ENCODE assay signal across 1 cellular context in the genomic region with DNA sequence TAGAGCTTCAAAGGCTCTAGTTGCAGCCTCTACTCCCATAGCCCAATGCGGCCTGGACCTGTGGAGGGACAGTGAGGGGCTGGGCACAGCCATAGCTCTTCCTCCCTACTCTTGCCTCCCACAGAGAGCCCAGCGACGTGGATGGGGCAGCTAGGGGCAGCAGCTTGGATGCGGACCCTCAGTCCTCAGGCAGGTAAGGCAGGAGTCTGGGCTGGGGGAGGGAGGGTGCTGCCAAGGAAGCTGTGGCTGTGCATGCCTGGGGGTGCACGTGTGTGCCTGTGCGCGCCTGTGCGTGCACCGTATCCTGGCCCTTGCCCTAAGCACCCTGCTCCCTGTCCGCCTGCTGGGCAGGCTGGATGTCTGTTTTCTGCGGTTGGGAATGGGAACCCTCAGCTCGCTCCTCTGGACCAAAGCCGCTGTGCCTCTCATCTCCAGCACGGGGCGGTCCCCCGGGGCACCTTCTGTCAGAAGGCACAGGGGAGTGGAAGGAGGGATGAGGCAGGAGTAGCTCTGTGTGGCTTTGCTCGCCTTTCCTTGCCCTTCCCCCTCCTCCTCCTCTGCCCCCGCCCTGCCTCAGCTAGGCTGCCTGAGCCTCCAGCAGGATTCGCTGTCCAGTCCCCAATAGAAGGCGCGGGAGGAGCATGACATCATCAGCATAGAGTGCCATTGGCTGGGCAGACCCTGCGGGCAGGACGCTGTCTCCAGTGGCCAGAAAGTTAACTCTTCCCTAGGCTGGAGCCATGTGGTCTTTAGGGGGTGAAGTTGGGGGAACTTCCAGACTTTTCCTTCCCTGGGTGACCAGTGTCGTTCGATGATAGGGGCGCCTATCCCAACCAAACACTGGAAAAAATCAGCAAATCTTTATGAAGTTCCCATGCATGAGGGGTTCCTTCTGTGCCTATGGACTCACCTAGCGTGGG.
TF ChIP-seq lines count a peak whose summit lies in the region.

No MANE protein-coding gene starts in this region.

TF ChIP-seq in K562, 482 proteins besides CTCF, POLR2A, EP300 and RAD21 (continues in another document):
- TF ChIP-seq NFYB (IDR thresholded peaks at IDR 0.05; ENCODE audit: extremely low read depth, insufficient read length) (peak; percentile 68), CREB1 (IDR thresholded peaks at IDR 0.05) (peak; percentile 53), CREB1 (CRISPR knock-in tag; IDR thresholded peaks at IDR 0.05) (peak; percentile 56; the same call in 1 of the 2 replicates), POLR2G (IDR thresholded peaks at IDR 0.05; ENCODE audit: low read depth, low read length) (peak; percentile 59), STAG1 (CRISPR knock-in tag; IDR thresholded peaks at IDR 0.05; ENCODE audit: borderline replicate concordance) (no peak), MTA3 (IDR thresholded peaks at IDR 0.05; ENCODE audit: borderline replicate concordance) (no peak; the same call in 1 of the 2 replicates), EP400 (IDR thresholded peaks at IDR 0.05) (peak; percentile 85), FOXA1 (IDR thresholded peaks at IDR 0.05; ENCODE audit: borderline replicate concordance) (no peak), ZFX (CRISPR knock-in tag; IDR thresholded peaks at IDR 0.05) (peak; percentile 6; the same call in 1 of the 2 replicates), ARNT (IDR thresholded peaks at IDR 0.05) (0 out of 4 replicates have a peak, but pooled peaks of 1 of the 2 experiments have one; percentile 12), NRF1 (conservative IDR thresholded peaks at IDR 0.05 in 1 of 2, IDR thresholded peaks at IDR 0.05 in 1 of 2) (peak; percentile 74 to 78), ZC3H4 (CRISPR knock-in tag; IDR thresholded peaks at IDR 0.05; ENCODE audit: borderline replicate concordance) (peak; percentile 54; the same call in 1 of the 2 replicates), ESRRA (IDR thresholded peaks at IDR 0.05; ENCODE audit: borderline replicate concordance, low read depth) (peak; percentile 27; the same call in 1 of the 2 replicates), CEBPB (tag; IDR thresholded peaks at IDR 0.05) (no peak), NFRKB (IDR thresholded peaks at IDR 0.05; ENCODE audit: low read depth) (peak; percentile 50; the same call in 1 of the 2 replicates), ZBTB17 (CRISPR knock-in tag; IDR thresholded peaks at IDR 0.05) (no peak), L3MBTL2 (IDR thresholded peaks at IDR 0.05) (peak; percentile 93), MEIS2 (IDR thresholded peaks at IDR 0.05; ENCODE audit: partially characterized antibody) (no peak), ZNF165 (CRISPR knock-in tag; IDR thresholded peaks at IDR 0.05; ENCODE audit: borderline replicate concordance) (no peak)
- TF ChIP-seq, protein P1, sequence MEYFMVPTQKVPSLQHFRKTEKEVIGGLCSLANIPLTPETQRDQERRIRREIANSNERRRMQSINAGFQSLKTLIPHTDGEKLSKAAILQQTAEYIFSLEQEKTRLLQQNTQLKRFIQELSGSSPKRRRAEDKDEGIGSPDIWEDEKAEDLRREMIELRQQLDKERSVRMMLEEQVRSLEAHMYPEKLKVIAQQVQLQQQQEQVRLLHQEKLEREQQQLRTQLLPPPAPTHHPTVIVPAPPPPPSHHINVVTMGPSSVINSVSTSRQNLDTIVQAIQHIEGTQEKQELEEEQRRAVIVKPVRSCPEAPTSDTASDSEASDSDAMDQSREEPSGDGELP (CRISPR knock-in tag; IDR thresholded peaks at IDR 0.05; ENCODE audit: borderline replicate concordance), result peak; percentile 76
- TF ChIP-seq, protein P2, sequence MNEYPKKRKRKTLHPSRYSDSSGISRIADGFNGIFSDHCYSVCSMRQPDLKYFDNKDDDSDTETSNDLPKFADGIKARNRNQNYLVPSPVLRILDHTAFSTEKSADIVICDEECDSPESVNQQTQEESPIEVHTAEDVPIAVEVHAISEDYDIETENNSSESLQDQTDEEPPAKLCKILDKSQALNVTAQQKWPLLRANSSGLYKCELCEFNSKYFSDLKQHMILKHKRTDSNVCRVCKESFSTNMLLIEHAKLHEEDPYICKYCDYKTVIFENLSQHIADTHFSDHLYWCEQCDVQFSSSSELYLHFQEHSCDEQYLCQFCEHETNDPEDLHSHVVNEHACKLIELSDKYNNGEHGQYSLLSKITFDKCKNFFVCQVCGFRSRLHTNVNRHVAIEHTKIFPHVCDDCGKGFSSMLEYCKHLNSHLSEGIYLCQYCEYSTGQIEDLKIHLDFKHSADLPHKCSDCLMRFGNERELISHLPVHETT (CRISPR knock-in tag; conservative IDR thresholded peaks at IDR 0.05 in 1 of 2, IDR thresholded peaks at IDR 0.05 in 1 of 2), result 0 out of 4 replicates have a peak, but pooled peaks of 1 of the 2 experiments have one; percentile 28
- TF ChIP-seq, protein P3, sequence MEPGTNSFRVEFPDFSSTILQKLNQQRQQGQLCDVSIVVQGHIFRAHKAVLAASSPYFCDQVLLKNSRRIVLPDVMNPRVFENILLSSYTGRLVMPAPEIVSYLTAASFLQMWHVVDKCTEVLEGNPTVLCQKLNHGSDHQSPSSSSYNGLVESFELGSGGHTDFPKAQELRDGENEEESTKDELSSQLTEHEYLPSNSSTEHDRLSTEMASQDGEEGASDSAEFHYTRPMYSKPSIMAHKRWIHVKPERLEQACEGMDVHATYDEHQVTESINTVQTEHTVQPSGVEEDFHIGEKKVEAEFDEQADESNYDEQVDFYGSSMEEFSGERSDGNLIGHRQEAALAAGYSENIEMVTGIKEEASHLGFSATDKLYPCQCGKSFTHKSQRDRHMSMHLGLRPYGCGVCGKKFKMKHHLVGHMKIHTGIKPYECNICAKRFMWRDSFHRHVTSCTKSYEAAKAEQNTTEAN (CRISPR knock-in tag; IDR thresholded peaks at IDR 0.05), result no peak
- TF ChIP-seq, protein P4, sequence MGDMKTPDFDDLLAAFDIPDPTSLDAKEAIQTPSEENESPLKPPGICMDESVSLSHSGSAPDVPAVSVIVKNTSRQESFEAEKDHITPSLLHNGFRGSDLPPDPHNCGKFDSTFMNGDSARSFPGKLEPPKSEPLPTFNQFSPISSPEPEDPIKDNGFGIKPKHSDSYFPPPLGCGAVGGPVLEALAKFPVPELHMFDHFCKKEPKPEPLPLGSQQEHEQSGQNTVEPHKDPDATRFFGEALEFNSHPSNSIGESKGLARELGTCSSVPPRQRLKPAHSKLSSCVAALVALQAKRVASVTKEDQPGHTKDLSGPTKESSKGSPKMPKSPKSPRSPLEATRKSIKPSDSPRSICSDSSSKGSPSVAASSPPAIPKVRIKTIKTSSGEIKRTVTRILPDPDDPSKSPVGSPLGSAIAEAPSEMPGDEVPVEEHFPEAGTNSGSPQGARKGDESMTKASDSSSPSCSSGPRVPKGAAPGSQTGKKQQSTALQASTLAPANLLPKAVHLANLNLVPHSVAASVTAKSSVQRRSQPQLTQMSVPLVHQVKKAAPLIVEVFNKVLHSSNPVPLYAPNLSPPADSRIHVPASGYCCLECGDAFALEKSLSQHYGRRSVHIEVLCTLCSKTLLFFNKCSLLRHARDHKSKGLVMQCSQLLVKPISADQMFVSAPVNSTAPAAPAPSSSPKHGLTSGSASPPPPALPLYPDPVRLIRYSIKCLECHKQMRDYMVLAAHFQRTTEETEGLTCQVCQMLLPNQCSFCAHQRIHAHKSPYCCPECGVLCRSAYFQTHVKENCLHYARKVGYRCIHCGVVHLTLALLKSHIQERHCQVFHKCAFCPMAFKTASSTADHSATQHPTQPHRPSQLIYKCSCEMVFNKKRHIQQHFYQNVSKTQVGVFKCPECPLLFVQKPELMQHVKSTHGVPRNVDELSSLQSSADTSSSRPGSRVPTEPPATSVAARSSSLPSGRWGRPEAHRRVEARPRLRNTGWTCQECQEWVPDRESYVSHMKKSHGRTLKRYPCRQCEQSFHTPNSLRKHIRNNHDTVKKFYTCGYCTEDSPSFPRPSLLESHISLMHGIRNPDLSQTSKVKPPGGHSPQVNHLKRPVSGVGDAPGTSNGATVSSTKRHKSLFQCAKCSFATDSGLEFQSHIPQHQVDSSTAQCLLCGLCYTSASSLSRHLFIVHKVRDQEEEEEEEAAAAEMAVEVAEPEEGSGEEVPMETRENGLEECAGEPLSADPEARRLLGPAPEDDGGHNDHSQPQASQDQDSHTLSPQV (IDR thresholded peaks at IDR 0.05), result peak; percentile 89
- TF ChIP-seq, protein P5, sequence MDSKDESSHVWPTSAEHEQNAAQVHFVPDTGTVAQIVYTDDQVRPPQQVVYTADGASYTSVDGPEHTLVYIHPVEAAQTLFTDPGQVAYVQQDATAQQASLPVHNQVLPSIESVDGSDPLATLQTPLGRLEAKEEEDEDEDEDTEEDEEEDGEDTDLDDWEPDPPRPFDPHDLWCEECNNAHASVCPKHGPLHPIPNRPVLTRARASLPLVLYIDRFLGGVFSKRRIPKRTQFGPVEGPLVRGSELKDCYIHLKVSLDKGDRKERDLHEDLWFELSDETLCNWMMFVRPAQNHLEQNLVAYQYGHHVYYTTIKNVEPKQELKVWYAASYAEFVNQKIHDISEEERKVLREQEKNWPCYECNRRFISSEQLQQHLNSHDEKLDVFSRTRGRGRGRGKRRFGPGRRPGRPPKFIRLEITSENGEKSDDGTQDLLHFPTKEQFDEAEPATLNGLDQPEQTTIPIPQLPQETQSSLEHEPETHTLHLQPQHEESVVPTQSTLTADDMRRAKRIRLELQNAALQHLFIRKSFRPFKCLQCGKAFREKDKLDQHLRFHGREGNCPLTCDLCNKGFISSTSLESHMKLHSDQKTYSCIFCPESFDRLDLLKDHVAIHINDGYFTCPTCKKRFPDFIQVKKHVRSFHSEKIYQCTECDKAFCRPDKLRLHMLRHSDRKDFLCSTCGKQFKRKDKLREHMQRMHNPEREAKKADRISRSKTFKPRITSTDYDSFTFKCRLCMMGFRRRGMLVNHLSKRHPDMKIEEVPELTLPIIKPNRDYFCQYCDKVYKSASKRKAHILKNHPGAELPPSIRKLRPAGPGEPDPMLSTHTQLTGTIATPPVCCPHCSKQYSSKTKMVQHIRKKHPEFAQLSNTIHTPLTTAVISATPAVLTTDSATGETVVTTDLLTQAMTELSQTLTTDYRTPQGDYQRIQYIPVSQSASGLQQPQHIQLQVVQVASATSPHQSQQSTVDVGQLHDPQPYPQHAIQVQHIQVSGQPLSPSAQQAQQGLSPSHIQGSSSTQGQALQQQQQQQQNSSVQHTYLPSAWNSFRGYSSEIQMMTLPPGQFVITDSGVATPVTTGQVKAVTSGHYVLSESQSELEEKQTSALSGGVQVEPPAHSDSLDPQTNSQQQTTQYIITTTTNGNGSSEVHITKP (IDR thresholded peaks at IDR 0.05; ENCODE audit: partially characterized antibody), result peak; percentile 67
- TF ChIP-seq, protein P6, sequence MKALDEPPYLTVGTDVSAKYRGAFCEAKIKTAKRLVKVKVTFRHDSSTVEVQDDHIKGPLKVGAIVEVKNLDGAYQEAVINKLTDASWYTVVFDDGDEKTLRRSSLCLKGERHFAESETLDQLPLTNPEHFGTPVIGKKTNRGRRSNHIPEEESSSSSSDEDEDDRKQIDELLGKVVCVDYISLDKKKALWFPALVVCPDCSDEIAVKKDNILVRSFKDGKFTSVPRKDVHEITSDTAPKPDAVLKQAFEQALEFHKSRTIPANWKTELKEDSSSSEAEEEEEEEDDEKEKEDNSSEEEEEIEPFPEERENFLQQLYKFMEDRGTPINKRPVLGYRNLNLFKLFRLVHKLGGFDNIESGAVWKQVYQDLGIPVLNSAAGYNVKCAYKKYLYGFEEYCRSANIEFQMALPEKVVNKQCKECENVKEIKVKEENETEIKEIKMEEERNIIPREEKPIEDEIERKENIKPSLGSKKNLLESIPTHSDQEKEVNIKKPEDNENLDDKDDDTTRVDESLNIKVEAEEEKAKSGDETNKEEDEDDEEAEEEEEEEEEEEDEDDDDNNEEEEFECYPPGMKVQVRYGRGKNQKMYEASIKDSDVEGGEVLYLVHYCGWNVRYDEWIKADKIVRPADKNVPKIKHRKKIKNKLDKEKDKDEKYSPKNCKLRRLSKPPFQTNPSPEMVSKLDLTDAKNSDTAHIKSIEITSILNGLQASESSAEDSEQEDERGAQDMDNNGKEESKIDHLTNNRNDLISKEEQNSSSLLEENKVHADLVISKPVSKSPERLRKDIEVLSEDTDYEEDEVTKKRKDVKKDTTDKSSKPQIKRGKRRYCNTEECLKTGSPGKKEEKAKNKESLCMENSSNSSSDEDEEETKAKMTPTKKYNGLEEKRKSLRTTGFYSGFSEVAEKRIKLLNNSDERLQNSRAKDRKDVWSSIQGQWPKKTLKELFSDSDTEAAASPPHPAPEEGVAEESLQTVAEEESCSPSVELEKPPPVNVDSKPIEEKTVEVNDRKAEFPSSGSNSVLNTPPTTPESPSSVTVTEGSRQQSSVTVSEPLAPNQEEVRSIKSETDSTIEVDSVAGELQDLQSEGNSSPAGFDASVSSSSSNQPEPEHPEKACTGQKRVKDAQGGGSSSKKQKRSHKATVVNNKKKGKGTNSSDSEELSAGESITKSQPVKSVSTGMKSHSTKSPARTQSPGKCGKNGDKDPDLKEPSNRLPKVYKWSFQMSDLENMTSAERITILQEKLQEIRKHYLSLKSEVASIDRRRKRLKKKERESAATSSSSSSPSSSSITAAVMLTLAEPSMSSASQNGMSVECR (CRISPR knock-in tag; IDR thresholded peaks at IDR 0.05), result 0 out of 2 replicates have a peak, but pooled peaks have one; percentile 28
- TF ChIP-seq, protein P7, sequence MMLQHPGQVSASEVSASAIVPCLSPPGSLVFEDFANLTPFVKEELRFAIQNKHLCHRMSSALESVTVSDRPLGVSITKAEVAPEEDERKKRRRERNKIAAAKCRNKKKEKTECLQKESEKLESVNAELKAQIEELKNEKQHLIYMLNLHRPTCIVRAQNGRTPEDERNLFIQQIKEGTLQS (IDR thresholded peaks at IDR 0.05), result peak; percentile 98
- TF ChIP-seq, protein P7 (CRISPR knock-in tag; conservative IDR thresholded peaks at IDR 0.05), result 0 out of 2 replicates have a peak, but pooled peaks have one; percentile 50
